Comparison of ENCODE assay signal across 8 cellular contexts in the genomic region with DNA sequence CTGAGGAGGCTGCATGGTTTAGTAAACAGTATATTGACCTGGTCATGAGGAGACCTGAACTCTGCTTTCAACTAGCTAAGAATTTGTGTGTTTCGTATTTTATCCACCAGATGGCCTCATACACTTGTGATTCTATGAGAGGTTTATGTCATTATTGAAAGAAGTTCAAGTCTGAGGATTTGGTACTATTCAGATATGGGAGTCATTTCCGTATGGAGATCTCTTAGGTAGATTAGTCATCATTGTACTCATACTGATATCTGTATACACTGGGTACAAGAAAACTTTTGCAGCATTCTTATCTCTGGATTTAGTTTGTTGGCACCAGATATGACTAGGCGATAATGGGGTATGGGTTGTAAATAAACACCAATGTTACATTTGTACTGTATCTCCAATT. TPM values are rescaled to one million over a fixed set of nuclear protein-coding genes. Genes with fewer than 3 reads are reported as not detected.
DNase-seq lines count a peak whose midpoint lies in the region; ATAC-seq, FAIRE-seq and TF ChIP-seq lines count a peak whose summit lies in the region.

No MANE protein-coding gene starts in this region.

- no peak overlapping the region for H3K9ac ChIP-seq in MM.1S (ENCODE audit: low read length)
- no peak overlapping the region for H3K9ac ChIP-seq in endothelial cell of umbilical vein (replicated peaks; ENCODE audit: extremely low read depth, insufficient read depth, low read length)

- H3K79me2 ChIP-seq in MM.1S (ENCODE audit: low read length) = peaks cover 53% of the 10 kb centered on the region
- H3K79me2 ChIP-seq in endothelial cell of umbilical vein (ENCODE audit: control insufficient read depth, insufficient read depth, low read length) = peaks cover 6% of the 10 kb centered on the region

- peaks cover 3% of the 10 kb centered on the region; the same call in 1 of the 2 replicates for H3F3A ChIP-seq in MM.1S (ENCODE audit: insufficient read depth, low read length)

- H3K4me1 ChIP-seq in MM.1S (ENCODE audit: low read length) (peaks cover 18% of the 10 kb centered on the region), endothelial cell of umbilical vein (ENCODE audit: control insufficient read depth, extremely low read depth, insufficient read depth, low read length) (peaks cover 14% of the 10 kb centered on the region)
- H3K4me1 ChIP-seq in effector memory CD4-positive, alpha-beta T cell (ENCODE audit: control insufficient read depth, insufficient read depth, low read length, poor library complexity, severe bottlenecking) = no peaks in the 10 kb centered on the region

- CTCF ChIA-PET in endothelial cell of umbilical vein (lab: Charles Lee) = interaction anchor here (0.6 to 10.9 kb wide), 67 partner anchors 10 to 716 kb away, joined by 3 to 754 read pairs (median 4); a partner anchor contains a TSS

- no peaks in the 10 kb centered on the region for H4K20me1 ChIP-seq in MM.1S (ENCODE audit: insufficient read depth, low read length)
- no peaks in the 10 kb centered on the region for H4K20me1 ChIP-seq in endothelial cell of umbilical vein (replicated peaks; ENCODE audit: control insufficient read depth, extremely low read depth, insufficient read depth, low read length)

- intact Hi-C loops in endothelial cell of umbilical vein (cut with micrococcal nuclease) = loop anchor here (1.0 to 5.0 kb wide), 7 partner anchors 55 to 600 kb away; no protein-coding TSS in a partner anchor

- H3K4me3 ChIP-seq in MM.1S (ENCODE audit: low read length) (no peak overlapping the region), endothelial cell of umbilical vein (replicated peaks in 1 of 3; ENCODE audit: insufficient read depth in 1 of 3, low read depth in 1 of 3, low read length in 3 of 3) (no peak overlapping the region)
- H3K4me3 ChIP-seq in effector memory CD4-positive, alpha-beta T cell (ENCODE audit: insufficient read depth, low read depth, low read length, poor library complexity, severe bottlenecking) = no peak overlapping the region

- TF ChIP-seq POLR2A in endothelial cell of umbilical vein (IDR thresholded peaks at IDR 0.05; ENCODE audit: low read depth, low read length) = peak; percentile 60

- DNase-seq in DMS 273 (lab: John Stamatoyannopoulos, UW; ENCODE audit: unreplicated experiment) (peak; percentile 78), MM.1S (peak; percentile 85), SHP77 treated with DMSO at 0.1 percent for 48 hours (lab: John Stamatoyannopoulos, UW) (peak; percentile 44), endothelial cell of umbilical vein (ENCODE audit: low read depth, low spot score) (peak; percentile 88), myocyte (ENCODE audit: low read depth) (peak; percentile 80)
- DNase-seq in effector memory CD4-positive, alpha-beta T cell = no peak
- DNase-seq in activated naive CD4-positive, alpha-beta T cell (lab: John Stamatoyannopoulos, UW) = no peak

- no peaks in the 10 kb centered on the region for H3K9me2 ChIP-seq in MM.1S (replicated peaks; ENCODE audit: insufficient read depth, low read length)

- H3K36me3 ChIP-seq in MM.1S (replicated peaks; ENCODE audit: insufficient read depth, low read length) (peaks cover 24% of the 10 kb centered on the region), endothelial cell of umbilical vein (ENCODE audit: control insufficient read depth in 2 of 2, extremely low read depth in 1 of 2, insufficient read depth in 2 of 2, low read length in 2 of 2) (peaks cover 0 to 11% of the 10 kb centered on the region in 2 experiments)
- H3K36me3 ChIP-seq in effector memory CD4-positive, alpha-beta T cell (ENCODE audit: control insufficient read depth, insufficient read depth, low read length) = peaks cover 41% of the 10 kb centered on the region

- peak; percentile 75 for ATAC-seq in GM21423 (IDR thresholded peaks at IDR 0.05; ENCODE audit: unreplicated experiment)

- TF ChIP-seq CTCF in MM.1S (IDR thresholded peaks at IDR 0.05; ENCODE audit: low read length) (peak; percentile 80), endothelial cell of umbilical vein (IDR thresholded peaks at IDR 0.05; ENCODE audit: extremely low read depth in 1 of 2, insufficient read depth in 1 of 2, low read depth in 1 of 2, low read length in 2 of 2) (peak; percentile 26 to 39)

- no peaks in the 10 kb centered on the region for H3K9me1 ChIP-seq in endothelial cell of umbilical vein (replicated peaks; ENCODE audit: control insufficient read depth, extremely low read depth, insufficient read depth, low read length)

- BruUV-seq in endothelial cell of umbilical vein (replicated peaks; lab: Mats Ljungman, UMichigan) = no TSS peak

- FAIRE-seq in endothelial cell of umbilical vein (lab: Jason Lieb, UNC) = peak; percentile 77

- H3K27me3 ChIP-seq in MM.1S (replicated peaks; ENCODE audit: insufficient read depth, low read length) (no peaks in the 10 kb centered on the region), endothelial cell of umbilical vein (ENCODE audit: control insufficient read depth in 2 of 2, insufficient read depth in 2 of 2, low read length in 2 of 2) (no peaks in the 10 kb centered on the region)
- H3K27me3 ChIP-seq in effector memory CD4-positive, alpha-beta T cell (replicated peaks; ENCODE audit: control insufficient read depth, insufficient read depth, low read length, poor library complexity, severe bottlenecking) = no peaks in the 10 kb centered on the region

- dilution Hi-C loops in endothelial cell of umbilical vein (cut with MboI; ENCODE audit: extremely low pct_ligation_motif_present, low sequenced_read_pairs) = no loop called here

- H3K27ac ChIP-seq in MM.1S (ENCODE audit: low read length) = no peak overlapping the region
- peak overlapping the region; percentile 2 for H3K27ac ChIP-seq in endothelial cell of umbilical vein (ENCODE audit: insufficient read depth, low read depth, low read length)
- no peak overlapping the region for H3K27ac ChIP-seq in effector memory CD4-positive, alpha-beta T cell (ENCODE audit: insufficient read depth, low read length, poor library complexity, severe bottlenecking)

- no peak overlapping the region for H3K4me2 ChIP-seq in MM.1S (ENCODE audit: low read depth, low read length)
- H3K4me2 ChIP-seq in endothelial cell of umbilical vein (ENCODE audit: insufficient read depth, low read length) = no peak overlapping the region

- H3K9me3 ChIP-seq in MM.1S (replicated peaks; ENCODE audit: insufficient read depth, low read length) (no peaks in the 10 kb centered on the region), endothelial cell of umbilical vein (replicated peaks; ENCODE audit: control insufficient read depth, insufficient read depth, low read length) (no peaks in the 10 kb centered on the region)
- no peaks in the 10 kb centered on the region for H3K9me3 ChIP-seq in effector memory CD4-positive, alpha-beta T cell (ENCODE audit: control insufficient read depth, low read length)

- H2AFZ ChIP-seq in MM.1S (ENCODE audit: low read length) (no peak overlapping the region), endothelial cell of umbilical vein (ENCODE audit: low read depth, low read length) (no peak overlapping the region)

- POLR2A ChIA-PET in endothelial cell of umbilical vein (lab: Charles Lee) = interaction anchor here (1.2 to 1.6 kb wide), 3 partner anchors 14 to 244 kb away, joined by 3 to 12 read pairs (median 5); a partner anchor contains a TSS

TF ChIP-seq in endothelial cell of umbilical vein, 7 proteins besides CTCF, POLR2A, EP300 and RAD21:
- no peak for TF ChIP-seq EZH2 (IDR thresholded peaks at IDR 0.05; ENCODE audit: borderline replicate concordance, low read depth, low read length, severe bottlenecking)
- peak; percentile 83 for TF ChIP-seq FOS (IDR thresholded peaks at IDR 0.05; ENCODE audit: borderline replicate concordance, insufficient read depth, low read length)
- TF ChIP-seq MYC (IDR thresholded peaks at IDR 0.05; ENCODE audit: low read depth, low read length) = no peak
- peak; percentile 86 for TF ChIP-seq JUN (IDR thresholded peaks at IDR 0.05; ENCODE audit: borderline replicate concordance, insufficient read depth, insufficient read length, low read depth)
- TF ChIP-seq POLR2AphosphoS5 (IDR thresholded peaks at IDR 0.05; ENCODE audit: insufficient read depth, low read depth, low read length) = peak; percentile 47
- TF ChIP-seq GATA2 (IDR thresholded peaks at IDR 0.05; ENCODE audit: insufficient read depth, insufficient read length, low read depth, low read length) = peak; percentile 92
- TF ChIP-seq, protein P1, sequence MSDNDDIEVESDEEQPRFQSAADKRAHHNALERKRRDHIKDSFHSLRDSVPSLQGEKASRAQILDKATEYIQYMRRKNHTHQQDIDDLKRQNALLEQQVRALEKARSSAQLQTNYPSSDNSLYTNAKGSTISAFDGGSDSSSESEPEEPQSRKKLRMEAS (IDR thresholded peaks at IDR 0.05; ENCODE audit: insufficient read depth, insufficient read length) = no peak
TF ChIP-seq in endothelial cell of umbilical vein: peak in this region for 4.

RNA-seq across cellular contexts. Expression of a gene that starts 26.6 kb away (rescaled TPM):
- total RNA-seq in endothelial cell of umbilical vein (38.8 and 40.3 TPM in 2 replicates), myocyte (30.2 and 32.4 TPM in 2 replicates)
- polyA plus RNA-seq in endothelial cell of umbilical vein = 22.8 and 24.9 TPM in 2 replicates
- polyA plus RNA-seq in endothelial cell of umbilical vein (2011; cell fraction: cytosol; rRNA removed) = 29.4 and 29.6 TPM in 2 replicates
- 22.6 and 25.5 TPM in 2 replicates for polyA plus RNA-seq in endothelial cell of umbilical vein (2011; cell fraction: nucleus; rRNA removed)
- 22.0 and 30.2 TPM in 2 replicates for polyA plus RNA-seq in endothelial cell of umbilical vein (2012)
- 47.1 and 51.7 TPM in 2 replicates for polyA minus RNA-seq in endothelial cell of umbilical vein
- 16.1 TPM for polyA minus RNA-seq in endothelial cell of umbilical vein (2011; cell fraction: cytosol; rRNA and poly(A)+ RNA removed)
- polyA minus RNA-seq in endothelial cell of umbilical vein (2011; cell fraction: nucleus; rRNA and poly(A)+ RNA removed) = 48.9 and 71.6 TPM in 2 replicates
- 13.5 TPM for polyA plus RNA-seq in myocyte (2012)

RNA-seq across cellular contexts. Expression of a gene that starts 43.2 kb away (rescaled TPM):
- total RNA-seq in endothelial cell of umbilical vein = 26.8 and 28.3 TPM in 2 replicates
- polyA plus RNA-seq in endothelial cell of umbilical vein = 25.7 and 31.6 TPM in 2 replicates
- polyA plus RNA-seq in endothelial cell of umbilical vein (2011; cell fraction: cytosol; rRNA removed) = 35.8 and 36.6 TPM in 2 replicates
- 26.5 and 34.8 TPM in 2 replicates for polyA plus RNA-seq in endothelial cell of umbilical vein (2011; cell fraction: nucleus; rRNA removed)
- polyA plus RNA-seq in endothelial cell of umbilical vein (2012) = 20.4 and 29.2 TPM in 2 replicates
- 13.9 and 17.8 TPM in 2 replicates for polyA minus RNA-seq in endothelial cell of umbilical vein
- polyA minus RNA-seq in endothelial cell of umbilical vein (2011; cell fraction: cytosol; rRNA and poly(A)+ RNA removed) = 26.5 TPM
- 18.2 and 20.1 TPM in 2 replicates for polyA minus RNA-seq in endothelial cell of umbilical vein (2011; cell fraction: nucleus; rRNA and poly(A)+ RNA removed)
- 17.6 and 22.1 TPM in 2 replicates for total RNA-seq in myocyte
- polyA plus RNA-seq in myocyte (2012) = 17.2 TPM

Comparison
In these comparisons a context has a peak if more than half of its experiments do, and no peak if none do; other contexts are left out.
1. DNase-seq: peak in DMS 273 (single experiment), MM.1S (single experiment), SHP77 treated with DMSO at 0.1 percent for 48 hours (single experiment), endothelial cell of umbilical vein (single experiment) and myocyte (single experiment); none in effector memory CD4-positive, alpha-beta T cell (0 of 3) and activated naive CD4-positive, alpha-beta T cell (0 of 4).